In the genomic region with DNA sequence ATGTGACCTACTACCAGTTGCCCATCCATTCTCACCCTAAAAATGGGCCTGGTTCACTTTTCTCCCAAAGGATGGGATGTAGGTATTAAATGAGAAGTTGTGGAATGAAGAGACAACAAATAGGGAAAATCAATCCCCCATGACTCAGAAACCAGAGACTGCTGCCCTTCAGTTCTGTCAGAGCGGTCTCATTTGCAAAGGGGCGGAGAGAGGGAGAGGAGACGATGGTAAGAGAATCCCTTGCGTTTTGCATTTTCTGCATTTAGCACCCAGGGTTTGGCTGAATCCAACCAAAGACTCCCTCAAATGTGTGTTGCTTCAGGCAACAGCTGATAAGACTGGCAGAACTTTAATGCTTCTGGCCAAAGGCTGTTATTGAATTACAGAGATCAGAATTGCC, we compare ENCODE assay signal across 22 cellular contexts.
"Had no signal": no experiment of that assay in that cellular context is flagged by ENCODE, and none has a peak within 500 bp of the region (broad histone marks: within the 10 kb centered on the region; RNA-seq: fewer than 3 reads in every experiment).

No MANE protein-coding gene starts in this region.

- H3K4me1 ChIP-seq: left lung, psoas muscle, sigmoid colon, stomach, thyroid gland, vagina had no signal

- H3K36me3 ChIP-seq: left lung, ovary, sigmoid colon, stomach, thyroid gland, vagina had no signal

- H3K4me3 ChIP-seq: left lung, ovary, psoas muscle, sigmoid colon, stomach, thyroid gland, vagina had no signal

- H3K27me3 ChIP-seq: left lung, ovary, sigmoid colon, stomach, thyroid gland, vagina had no signal

- DNase-seq: cortex of kidney; effector memory CD8-positive, alpha-beta T cell; hypothalamus; kidney; mammary epithelial cell; naive thymus-derived CD8-positive, alpha-beta T cell; nephron progenitor cell; nucleus accumbens; ovary; posterior cingulate gyrus; psoas muscle; right cardiac atrium; sigmoid colon; stimulated activated CD4-positive, alpha-beta T cell treated with anti-CD3 and anti-CD28 coated beads, Interleukin-2, amount 100 ng/mL, for 24 hours; stimulated activated CD4-positive, alpha-beta T cell treated with anti-CD3 and anti-CD28 coated beads, Interleukin-4, amount 100 ng/mL, for 24 hours; stimulated activated naive CD4-positive, alpha-beta T cell treated with Interleukin-2 at 50 U/mL for 16 hours; stomach; thyroid gland; trophoblast cell had no signal

- H3K9me3 ChIP-seq: ovary, psoas muscle, thyroid gland, vagina had no signal

- ATAC-seq: effector memory CD8-positive, alpha-beta T cell; left lung; naive thymus-derived CD8-positive, alpha-beta T cell; psoas muscle; right cardiac atrium; stimulated activated effector memory CD8-positive, alpha-beta T cell treated with anti-CD3 and anti-CD28 coated beads, Interleukin-12 subunit alpha, Interleukin-12 subunit beta, amount 100 ng/mL, for 72 hours had no signal

- H3K27ac ChIP-seq: left lung, ovary, psoas muscle, sigmoid colon, stomach, thyroid gland, vagina had no signal
